In the genomic region with DNA sequence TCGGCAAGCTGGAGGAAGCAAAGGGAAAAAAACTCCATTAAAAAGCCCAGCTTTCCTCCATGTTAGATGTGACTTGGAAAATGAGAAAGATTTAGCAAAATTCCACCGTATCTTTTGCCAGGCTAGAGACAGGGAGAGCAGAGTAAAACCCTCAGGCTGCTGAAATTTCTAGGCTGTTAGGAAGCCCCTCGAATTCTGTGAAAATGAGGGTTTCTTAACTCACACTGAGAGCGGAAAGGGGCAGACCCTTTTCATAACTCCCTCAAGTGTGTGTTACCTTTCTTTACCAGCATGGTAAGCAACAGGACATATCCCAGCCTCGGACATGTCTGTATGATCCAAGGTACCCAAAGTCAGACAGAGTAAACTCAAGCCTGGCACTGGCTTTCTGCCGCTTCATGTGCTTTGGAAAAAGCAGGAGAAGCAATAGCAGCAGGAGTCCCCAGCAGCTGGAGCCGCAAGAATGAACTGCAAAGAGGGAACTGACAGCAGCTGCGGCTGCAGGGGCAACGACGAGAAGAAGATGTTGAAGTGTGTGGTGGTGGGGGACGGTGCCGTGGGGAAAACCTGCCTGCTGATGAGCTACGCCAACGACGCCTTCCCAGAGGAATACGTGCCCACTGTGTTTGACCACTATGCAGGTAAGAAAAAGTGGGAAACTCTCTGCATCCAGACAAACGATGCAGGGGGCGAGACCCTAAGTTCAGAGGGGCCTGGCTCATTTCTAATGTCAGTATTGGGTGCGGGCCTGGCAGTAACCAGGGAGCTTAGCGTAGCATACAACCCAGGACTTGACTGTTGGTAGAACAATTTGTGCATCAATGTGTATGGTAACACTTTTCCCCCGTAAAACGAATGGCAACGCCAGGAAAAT, we compare ENCODE assay signal across 1 cellular context.
TF ChIP-seq lines count a peak whose summit lies in the region.

Gene RHOJ (plus strand): TSS at position 37 of the 874 bp plus-strand sequence. CDS start 427 bp downstream, at position 464.

TF ChIP-seq in GM23338, 12 proteins besides CTCF, POLR2A, EP300 and RAD21 (continued from another document):
- TF ChIP-seq, protein P1, sequence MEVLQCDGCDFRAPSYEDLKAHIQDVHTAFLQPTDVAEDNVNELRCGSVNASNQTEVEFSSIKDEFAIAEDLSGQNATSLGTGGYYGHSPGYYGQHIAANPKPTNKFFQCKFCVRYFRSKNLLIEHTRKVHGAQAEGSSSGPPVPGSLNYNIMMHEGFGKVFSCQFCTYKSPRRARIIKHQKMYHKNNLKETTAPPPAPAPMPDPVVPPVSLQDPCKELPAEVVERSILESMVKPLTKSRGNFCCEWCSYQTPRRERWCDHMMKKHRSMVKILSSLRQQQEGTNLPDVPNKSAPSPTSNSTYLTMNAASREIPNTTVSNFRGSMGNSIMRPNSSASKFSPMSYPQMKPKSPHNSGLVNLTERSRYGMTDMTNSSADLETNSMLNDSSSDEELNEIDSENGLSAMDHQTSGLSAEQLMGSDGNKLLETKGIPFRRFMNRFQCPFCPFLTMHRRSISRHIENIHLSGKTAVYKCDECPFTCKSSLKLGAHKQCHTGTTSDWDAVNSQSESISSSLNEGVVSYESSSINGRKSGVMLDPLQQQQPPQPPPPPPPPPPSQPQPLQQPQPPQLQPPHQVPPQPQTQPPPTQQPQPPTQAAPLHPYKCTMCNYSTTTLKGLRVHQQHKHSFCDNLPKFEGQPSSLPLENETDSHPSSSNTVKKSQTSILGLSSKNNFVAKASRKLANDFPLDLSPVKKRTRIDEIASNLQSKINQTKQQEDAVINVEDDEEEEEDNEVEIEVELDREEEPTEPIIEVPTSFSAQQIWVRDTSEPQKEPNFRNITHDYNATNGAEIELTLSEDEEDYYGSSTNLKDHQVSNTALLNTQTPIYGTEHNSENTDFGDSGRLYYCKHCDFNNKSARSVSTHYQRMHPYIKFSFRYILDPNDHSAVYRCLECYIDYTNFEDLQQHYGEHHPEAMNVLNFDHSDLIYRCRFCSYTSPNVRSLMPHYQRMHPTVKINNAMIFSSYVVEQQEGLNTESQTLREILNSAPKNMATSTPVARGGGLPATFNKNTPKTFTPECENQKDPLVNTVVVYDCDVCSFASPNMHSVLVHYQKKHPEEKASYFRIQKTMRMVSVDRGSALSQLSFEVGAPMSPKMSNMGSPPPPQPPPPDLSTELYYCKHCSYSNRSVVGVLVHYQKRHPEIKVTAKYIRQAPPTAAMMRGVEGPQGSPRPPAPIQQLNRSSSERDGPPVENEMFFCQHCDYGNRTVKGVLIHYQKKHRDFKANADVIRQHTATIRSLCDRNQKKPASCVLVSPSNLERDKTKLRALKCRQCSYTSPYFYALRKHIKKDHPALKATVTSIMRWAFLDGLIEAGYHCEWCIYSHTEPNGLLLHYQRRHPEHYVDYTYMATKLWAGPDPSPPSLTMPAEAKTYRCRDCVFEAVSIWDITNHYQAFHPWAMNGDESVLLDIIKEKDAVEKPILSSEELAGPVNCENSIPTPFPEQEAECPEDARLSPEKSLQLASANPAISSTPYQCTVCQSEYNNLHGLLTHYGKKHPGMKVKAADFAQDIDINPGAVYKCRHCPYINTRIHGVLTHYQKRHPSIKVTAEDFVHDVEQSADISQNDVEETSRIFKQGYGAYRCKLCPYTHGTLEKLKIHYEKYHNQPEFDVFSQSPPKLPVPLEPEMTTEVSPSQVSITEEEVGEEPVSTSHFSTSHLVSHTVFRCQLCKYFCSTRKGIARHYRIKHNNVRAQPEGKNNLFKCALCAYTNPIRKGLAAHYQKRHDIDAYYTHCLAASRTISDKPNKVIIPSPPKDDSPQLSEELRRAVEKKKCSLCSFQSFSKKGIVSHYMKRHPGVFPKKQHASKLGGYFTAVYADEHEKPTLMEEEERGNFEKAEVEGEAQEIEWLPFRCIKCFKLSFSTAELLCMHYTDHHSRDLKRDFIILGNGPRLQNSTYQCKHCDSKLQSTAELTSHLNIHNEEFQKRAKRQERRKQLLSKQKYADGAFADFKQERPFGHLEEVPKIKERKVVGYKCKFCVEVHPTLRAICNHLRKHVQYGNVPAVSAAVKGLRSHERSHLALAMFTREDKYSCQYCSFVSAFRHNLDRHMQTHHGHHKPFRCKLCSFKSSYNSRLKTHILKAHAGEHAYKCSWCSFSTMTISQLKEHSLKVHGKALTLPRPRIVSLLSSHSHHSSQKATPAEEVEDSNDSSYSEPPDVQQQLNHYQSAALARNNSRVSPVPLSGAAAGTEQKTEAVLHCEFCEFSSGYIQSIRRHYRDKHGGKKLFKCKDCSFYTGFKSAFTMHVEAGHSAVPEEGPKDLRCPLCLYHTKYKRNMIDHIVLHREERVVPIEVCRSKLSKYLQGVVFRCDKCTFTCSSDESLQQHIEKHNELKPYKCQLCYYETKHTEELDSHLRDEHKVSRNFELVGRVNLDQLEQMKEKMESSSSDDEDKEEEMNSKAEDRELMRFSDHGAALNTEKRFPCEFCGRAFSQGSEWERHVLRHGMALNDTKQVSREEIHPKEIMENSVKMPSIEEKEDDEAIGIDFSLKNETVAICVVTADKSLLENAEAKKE (CRISPR knock-in tag; IDR thresholded peaks at IDR 0.05) = no peak
- TF ChIP-seq STAT1 (IDR thresholded peaks at IDR 0.05; ENCODE audit: unreplicated experiment) = no peak
- no peak for TF ChIP-seq POLR2AphosphoS5 (IDR thresholded peaks at IDR 0.05; ENCODE audit: low read depth)
- no peak for TF ChIP-seq ETS1 (IDR thresholded peaks at IDR 0.05)
- no peak for TF ChIP-seq CREB1 (CRISPR knock-in tag; IDR thresholded peaks at IDR 0.05; ENCODE audit: low read depth)
- no peak for TF ChIP-seq EZH2phosphoT487 (IDR thresholded peaks at IDR 0.05; ENCODE audit: unreplicated experiment)
- no peak for TF ChIP-seq ZNF331 (CRISPR knock-in tag; IDR thresholded peaks at IDR 0.05; ENCODE audit: low read depth)
- no peak for TF ChIP-seq EZH2 (IDR thresholded peaks at IDR 0.05; ENCODE audit: low read depth, unreplicated experiment)
- TF ChIP-seq JUNB (IDR thresholded peaks at IDR 0.05; ENCODE audit: unreplicated experiment) = no peak
- TF ChIP-seq ZNF114 (CRISPR knock-in tag; IDR thresholded peaks at IDR 0.05) = no peak
- no peak for TF ChIP-seq NANOG (IDR thresholded peaks at IDR 0.05; ENCODE audit: borderline replicate concordance)
